18 cellular contexts compared by ENCODE assay signal in genomic region chr22:21933413-21933812, GRCh38.
"Had no signal": no experiment of that assay in that cellular context is flagged by ENCODE, and none has a peak within 500 bp of the region (broad histone marks: within the 10 kb centered on the region; RNA-seq: fewer than 3 reads in every experiment).

No MANE protein-coding gene starts in this region.

- H3K27ac ChIP-seq: colonic mucosa, lower lobe of right lung, psoas muscle, suprapubic skin, thyroid gland, upper lobe of left lung, uterus had no signal

- H3K36me3 Mint-ChIP-seq: natural killer cell had no signal

- H3K27ac Mint-ChIP-seq: effector memory CD8-positive, alpha-beta T cell; natural killer cell; stimulated activated naive B cell treated with anti-CD40 and anti-IgM and Interleukin-4, amounts not matched to agents 10 μg/mL and 1 μg/mL and 100 μg/mL, for 72 hours; stimulated activated naive CD8-positive, alpha-beta T cell treated with anti-CD3 and anti-CD28 coated beads, Interleukin-15, Interleukin-2, amounts not matched to agents 100 ng/mL and 50 ng/mL, for 24 hours had no signal

- H3K36me3 ChIP-seq: colonic mucosa, uterus had no signal

- H3K9me3 ChIP-seq: colonic mucosa, lower lobe of right lung, neutrophil, psoas muscle, sigmoid colon, suprapubic skin, thyroid gland, upper lobe of left lung, uterus had no signal

- H3K4me3 ChIP-seq: colonic mucosa, lower lobe of right lung, psoas muscle, sigmoid colon, suprapubic skin, thyroid gland, upper lobe of left lung, uterus had no signal

- H3K9me3 Mint-ChIP-seq: central memory CD8-positive, alpha-beta T cell; effector memory CD8-positive, alpha-beta T cell; natural killer cell; stimulated activated naive B cell treated with anti-CD40 and anti-IgM and Interleukin-4, amounts not matched to agents 10 μg/mL and 1 μg/mL and 100 μg/mL, for 72 hours; stimulated activated naive CD8-positive, alpha-beta T cell treated with anti-CD3 and anti-CD28 coated beads, Interleukin-15, Interleukin-2, amounts not matched to agents 100 ng/mL and 50 ng/mL, for 24 hours had no signal

- ATAC-seq: effector memory CD8-positive, alpha-beta T cell; left ventricle myocardium superior; lower lobe of right lung; natural killer cell; psoas muscle; right cardiac atrium; stimulated activated naive B cell treated with anti-CD40 and anti-IgM and Interleukin-4, amounts not matched to agents 10 μg/mL and 1 μg/mL and 100 μg/mL, for 72 hours had no signal

- H3K27me3 ChIP-seq: colonic mucosa, neutrophil, sigmoid colon, suprapubic skin, thyroid gland, upper lobe of left lung, uterus had no signal

- H3K4me3 Mint-ChIP-seq: central memory CD8-positive, alpha-beta T cell; effector memory CD8-positive, alpha-beta T cell; natural killer cell; stimulated activated naive B cell treated with anti-CD40 and anti-IgM and Interleukin-4, amounts not matched to agents 10 μg/mL and 1 μg/mL and 100 μg/mL, for 72 hours; stimulated activated naive CD8-positive, alpha-beta T cell treated with anti-CD3 and anti-CD28 coated beads, Interleukin-15, Interleukin-2, amounts not matched to agents 100 ng/mL and 50 ng/mL, for 24 hours had no signal

- DNase-seq: colonic mucosa; dermis blood vessel endothelial cell; effector memory CD8-positive, alpha-beta T cell; left ventricle myocardium superior; lower lobe of right lung; natural killer cell; psoas muscle; sigmoid colon; stimulated activated CD4-positive, alpha-beta T cell treated with anti-CD3 and anti-CD28 coated beads, Interleukin-4, amount 100 ng/mL, for 4 hours; stimulated activated naive B cell treated with anti-CD40 and anti-IgM and Interleukin-4, amounts not matched to agents 10 μg/mL and 1 μg/mL and 100 μg/mL, for 72 hours; thyroid gland; upper lobe of left lung; uterus had no signal

- H3K27me3 Mint-ChIP-seq: central memory CD8-positive, alpha-beta T cell; effector memory CD8-positive, alpha-beta T cell; stimulated activated naive B cell treated with anti-CD40 and anti-IgM and Interleukin-4, amounts not matched to agents 10 μg/mL and 1 μg/mL and 100 μg/mL, for 72 hours; stimulated activated naive CD8-positive, alpha-beta T cell treated with anti-CD3 and anti-CD28 coated beads, Interleukin-15, Interleukin-2, amounts not matched to agents 100 ng/mL and 50 ng/mL, for 24 hours had no signal
